In the genomic region with DNA sequence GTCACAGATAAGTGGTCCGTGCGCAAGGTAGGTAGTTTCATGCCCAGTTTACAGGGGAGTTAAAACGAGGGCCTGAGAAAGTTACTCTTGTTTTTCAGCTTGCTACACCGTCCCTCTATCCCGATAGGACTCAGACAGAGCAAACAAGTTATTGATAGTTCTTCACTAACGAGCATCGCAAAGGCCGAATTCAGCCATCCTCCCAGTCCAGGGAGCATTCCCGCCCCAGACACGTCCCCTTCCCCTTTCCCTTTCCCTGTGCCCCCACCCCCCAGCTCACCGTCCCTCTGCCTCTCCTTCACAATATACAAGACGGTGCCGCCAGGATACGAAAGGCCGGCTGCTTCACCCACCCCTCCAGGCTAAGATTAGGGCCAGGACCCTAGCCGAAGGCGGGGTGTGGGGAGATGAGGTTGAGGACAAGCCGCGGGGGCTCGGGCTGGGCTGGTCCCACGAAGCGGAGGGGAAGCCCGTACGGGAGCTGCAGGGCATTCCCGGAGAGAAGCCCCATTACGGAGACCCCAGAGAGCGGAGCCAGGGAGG, we compare ENCODE assay signal across 1 cellular context.
A peak's percentile ranks its signal among the peaks of the same experiment; 100 is the strongest.
TF ChIP-seq lines count a peak whose summit lies in the region.

No MANE protein-coding gene starts in this region.

TF ChIP-seq in HepG2, 621 proteins besides CTCF, POLR2A, EP300 and RAD21:
- TF ChIP-seq HOXA7 (CRISPR knock-in tag; IDR thresholded peaks at IDR 0.05) (no peak), ZNF891 (CRISPR knock-in tag; IDR thresholded peaks at IDR 0.05) (peak; percentile 14; the same call in 1 of the 2 replicates), ZNF264 (CRISPR knock-in tag; IDR thresholded peaks at IDR 0.05) (no peak), KMT2B (CRISPR knock-in tag; IDR thresholded peaks at IDR 0.05) (no peak), ZNF30 (CRISPR knock-in tag; IDR thresholded peaks at IDR 0.05) (0 out of 2 replicates have a peak, but pooled peaks have one; percentile 15), EEA1 (CRISPR knock-in tag; IDR thresholded peaks at IDR 0.05; ENCODE audit: borderline replicate concordance) (0 out of 2 replicates have a peak, but pooled peaks have one; percentile 26), ELF4 (CRISPR knock-in tag; IDR thresholded peaks at IDR 0.05; ENCODE audit: borderline replicate concordance) (no peak), SRSF1 (optimal IDR thresholded peaks at IDR 0.05; ENCODE audit: low read depth, low read length) (peak; percentile 14), ZNF761 (CRISPR knock-in tag; conservative IDR thresholded peaks at IDR 0.05) (no peak), ZNF343 (CRISPR knock-in tag; IDR thresholded peaks at IDR 0.05) (0 out of 2 replicates have a peak, but pooled peaks have one; percentile 6), REL (CRISPR knock-in tag; conservative IDR thresholded peaks at IDR 0.05) (0 out of 2 replicates have a peak, but pooled peaks have one; percentile 2), TCF12 (IDR thresholded peaks at IDR 0.05) (no peak), TCF12 (CRISPR knock-in tag; IDR thresholded peaks at IDR 0.05) (0 out of 2 replicates have a peak, but pooled peaks have one; percentile 0), SP5 (CRISPR knock-in tag; IDR thresholded peaks at IDR 0.05; ENCODE audit: borderline replicate concordance, low read depth) (no peak), TGIF2 (CRISPR knock-in tag; IDR thresholded peaks at IDR 0.05) (no peak), ARID2 (CRISPR knock-in tag; IDR thresholded peaks at IDR 0.05; ENCODE audit: borderline replicate concordance) (no peak), ZNF510 (CRISPR knock-in tag; IDR thresholded peaks at IDR 0.05; ENCODE audit: low read depth) (no peak)
- TF ChIP-seq, protein P1, sequence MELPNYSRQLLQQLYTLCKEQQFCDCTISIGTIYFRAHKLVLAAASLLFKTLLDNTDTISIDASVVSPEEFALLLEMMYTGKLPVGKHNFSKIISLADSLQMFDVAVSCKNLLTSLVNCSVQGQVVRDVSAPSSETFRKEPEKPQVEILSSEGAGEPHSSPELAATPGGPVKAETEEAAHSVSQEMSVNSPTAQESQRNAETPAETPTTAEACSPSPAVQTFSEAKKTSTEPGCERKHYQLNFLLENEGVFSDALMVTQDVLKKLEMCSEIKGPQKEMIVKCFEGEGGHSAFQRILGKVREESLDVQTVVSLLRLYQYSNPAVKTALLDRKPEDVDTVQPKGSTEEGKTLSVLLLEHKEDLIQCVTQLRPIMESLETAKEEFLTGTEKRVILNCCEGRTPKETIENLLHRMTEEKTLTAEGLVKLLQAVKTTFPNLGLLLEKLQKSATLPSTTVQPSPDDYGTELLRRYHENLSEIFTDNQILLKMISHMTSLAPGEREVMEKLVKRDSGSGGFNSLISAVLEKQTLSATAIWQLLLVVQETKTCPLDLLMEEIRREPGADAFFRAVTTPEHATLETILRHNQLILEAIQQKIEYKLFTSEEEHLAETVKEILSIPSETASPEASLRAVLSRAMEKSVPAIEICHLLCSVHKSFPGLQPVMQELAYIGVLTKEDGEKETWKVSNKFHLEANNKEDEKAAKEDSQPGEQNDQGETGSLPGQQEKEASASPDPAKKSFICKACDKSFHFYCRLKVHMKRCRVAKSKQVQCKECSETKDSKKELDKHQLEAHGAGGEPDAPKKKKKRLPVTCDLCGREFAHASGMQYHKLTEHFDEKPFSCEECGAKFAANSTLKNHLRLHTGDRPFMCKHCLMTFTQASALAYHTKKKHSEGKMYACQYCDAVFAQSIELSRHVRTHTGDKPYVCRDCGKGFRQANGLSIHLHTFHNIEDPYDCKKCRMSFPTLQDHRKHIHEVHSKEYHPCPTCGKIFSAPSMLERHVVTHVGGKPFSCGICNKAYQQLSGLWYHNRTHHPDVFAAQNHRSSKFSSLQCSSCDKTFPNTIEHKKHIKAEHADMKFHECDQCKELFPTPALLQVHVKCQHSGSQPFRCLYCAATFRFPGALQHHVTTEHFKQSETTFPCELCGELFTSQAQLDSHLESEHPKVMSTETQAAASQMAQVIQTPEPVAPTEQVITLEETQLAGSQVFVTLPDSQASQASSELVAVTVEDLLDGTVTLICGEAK (IDR thresholded peaks at IDR 0.05): no peak
- TF ChIP-seq, protein P1 (CRISPR knock-in tag; IDR thresholded peaks at IDR 0.05): 0 out of 2 replicates have a peak, but pooled peaks have one; percentile 12
- TF ChIP-seq, protein P2, sequence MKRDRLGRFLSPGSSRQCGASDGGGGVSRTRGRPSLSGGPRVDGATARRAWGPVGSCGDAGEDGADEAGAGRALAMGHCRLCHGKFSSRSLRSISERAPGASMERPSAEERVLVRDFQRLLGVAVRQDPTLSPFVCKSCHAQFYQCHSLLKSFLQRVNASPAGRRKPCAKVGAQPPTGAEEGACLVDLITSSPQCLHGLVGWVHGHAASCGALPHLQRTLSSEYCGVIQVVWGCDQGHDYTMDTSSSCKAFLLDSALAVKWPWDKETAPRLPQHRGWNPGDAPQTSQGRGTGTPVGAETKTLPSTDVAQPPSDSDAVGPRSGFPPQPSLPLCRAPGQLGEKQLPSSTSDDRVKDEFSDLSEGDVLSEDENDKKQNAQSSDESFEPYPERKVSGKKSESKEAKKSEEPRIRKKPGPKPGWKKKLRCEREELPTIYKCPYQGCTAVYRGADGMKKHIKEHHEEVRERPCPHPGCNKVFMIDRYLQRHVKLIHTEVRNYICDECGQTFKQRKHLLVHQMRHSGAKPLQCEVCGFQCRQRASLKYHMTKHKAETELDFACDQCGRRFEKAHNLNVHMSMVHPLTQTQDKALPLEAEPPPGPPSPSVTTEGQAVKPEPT (CRISPR knock-in tag; IDR thresholded peaks at IDR 0.05; ENCODE audit: low read depth): 0 out of 2 replicates have a peak, but pooled peaks have one; percentile 11
- TF ChIP-seq, protein P3, sequence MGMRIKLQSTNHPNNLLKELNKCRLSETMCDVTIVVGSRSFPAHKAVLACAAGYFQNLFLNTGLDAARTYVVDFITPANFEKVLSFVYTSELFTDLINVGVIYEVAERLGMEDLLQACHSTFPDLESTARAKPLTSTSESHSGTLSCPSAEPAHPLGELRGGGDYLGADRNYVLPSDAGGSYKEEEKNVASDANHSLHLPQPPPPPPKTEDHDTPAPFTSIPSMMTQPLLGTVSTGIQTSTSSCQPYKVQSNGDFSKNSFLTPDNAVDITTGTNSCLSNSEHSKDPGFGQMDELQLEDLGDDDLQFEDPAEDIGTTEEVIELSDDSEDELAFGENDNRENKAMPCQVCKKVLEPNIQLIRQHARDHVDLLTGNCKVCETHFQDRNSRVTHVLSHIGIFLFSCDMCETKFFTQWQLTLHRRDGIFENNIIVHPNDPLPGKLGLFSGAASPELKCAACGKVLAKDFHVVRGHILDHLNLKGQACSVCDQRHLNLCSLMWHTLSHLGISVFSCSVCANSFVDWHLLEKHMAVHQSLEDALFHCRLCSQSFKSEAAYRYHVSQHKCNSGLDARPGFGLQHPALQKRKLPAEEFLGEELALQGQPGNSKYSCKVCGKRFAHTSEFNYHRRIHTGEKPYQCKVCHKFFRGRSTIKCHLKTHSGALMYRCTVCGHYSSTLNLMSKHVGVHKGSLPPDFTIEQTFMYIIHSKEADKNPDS (CRISPR knock-in tag; IDR thresholded peaks at IDR 0.05): peak; percentile 10; the same call in 1 of the 2 replicates
- TF ChIP-seq, protein P4, sequence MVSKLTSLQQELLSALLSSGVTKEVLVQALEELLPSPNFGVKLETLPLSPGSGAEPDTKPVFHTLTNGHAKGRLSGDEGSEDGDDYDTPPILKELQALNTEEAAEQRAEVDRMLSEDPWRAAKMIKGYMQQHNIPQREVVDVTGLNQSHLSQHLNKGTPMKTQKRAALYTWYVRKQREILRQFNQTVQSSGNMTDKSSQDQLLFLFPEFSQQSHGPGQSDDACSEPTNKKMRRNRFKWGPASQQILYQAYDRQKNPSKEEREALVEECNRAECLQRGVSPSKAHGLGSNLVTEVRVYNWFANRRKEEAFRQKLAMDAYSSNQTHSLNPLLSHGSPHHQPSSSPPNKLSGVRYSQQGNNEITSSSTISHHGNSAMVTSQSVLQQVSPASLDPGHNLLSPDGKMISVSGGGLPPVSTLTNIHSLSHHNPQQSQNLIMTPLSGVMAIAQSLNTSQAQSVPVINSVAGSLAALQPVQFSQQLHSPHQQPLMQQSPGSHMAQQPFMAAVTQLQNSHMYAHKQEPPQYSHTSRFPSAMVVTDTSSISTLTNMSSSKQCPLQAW (CRISPR knock-in tag; IDR thresholded peaks at IDR 0.05): 0 out of 2 replicates have a peak, but pooled peaks have one; percentile 1
- TF ChIP-seq, protein P5, sequence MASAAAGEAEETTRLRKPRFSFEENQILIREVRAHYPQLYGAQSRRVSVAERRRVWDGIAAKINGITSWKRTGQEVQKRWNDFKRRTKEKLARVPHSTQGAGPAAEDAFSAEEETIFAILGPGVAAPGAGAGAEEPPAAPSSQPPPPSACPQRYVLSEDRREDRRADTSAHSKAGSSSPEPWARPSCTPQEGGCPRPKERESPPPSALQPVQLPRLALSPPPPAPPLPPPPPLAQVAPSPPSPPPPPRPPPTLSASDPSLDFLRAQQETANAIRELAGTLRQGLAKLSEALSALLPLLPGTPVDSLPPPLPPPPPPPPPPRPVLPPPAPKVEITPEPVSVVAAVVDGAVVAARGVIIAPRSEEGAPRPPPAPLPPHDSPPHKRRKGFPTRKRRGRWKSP (CRISPR knock-in tag; IDR thresholded peaks at IDR 0.05): 0 out of 2 replicates have a peak, but pooled peaks have one; percentile 8
- TF ChIP-seq, protein P6, sequence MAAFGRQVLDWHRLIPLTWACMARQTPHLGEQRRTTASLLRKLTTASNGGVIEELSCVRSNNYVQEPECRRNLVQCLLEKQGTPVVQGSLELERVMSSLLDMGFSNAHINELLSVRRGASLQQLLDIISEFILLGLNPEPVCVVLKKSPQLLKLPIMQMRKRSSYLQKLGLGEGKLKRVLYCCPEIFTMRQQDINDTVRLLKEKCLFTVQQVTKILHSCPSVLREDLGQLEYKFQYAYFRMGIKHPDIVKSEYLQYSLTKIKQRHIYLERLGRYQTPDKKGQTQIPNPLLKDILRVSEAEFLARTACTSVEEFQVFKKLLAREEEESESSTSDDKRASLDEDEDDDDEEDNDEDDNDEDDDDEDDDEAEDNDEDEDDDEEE (CRISPR knock-in tag; IDR thresholded peaks at IDR 0.05): 0 out of 2 replicates have a peak, but pooled peaks have one; percentile 11
- TF ChIP-seq, protein P7, sequence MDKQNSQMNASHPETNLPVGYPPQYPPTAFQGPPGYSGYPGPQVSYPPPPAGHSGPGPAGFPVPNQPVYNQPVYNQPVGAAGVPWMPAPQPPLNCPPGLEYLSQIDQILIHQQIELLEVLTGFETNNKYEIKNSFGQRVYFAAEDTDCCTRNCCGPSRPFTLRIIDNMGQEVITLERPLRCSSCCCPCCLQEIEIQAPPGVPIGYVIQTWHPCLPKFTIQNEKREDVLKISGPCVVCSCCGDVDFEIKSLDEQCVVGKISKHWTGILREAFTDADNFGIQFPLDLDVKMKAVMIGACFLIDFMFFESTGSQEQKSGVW (CRISPR knock-in tag; IDR thresholded peaks at IDR 0.05; ENCODE audit: borderline replicate concordance): no peak
